17 cellular contexts compared by ENCODE assay signal in the genomic region with DNA sequence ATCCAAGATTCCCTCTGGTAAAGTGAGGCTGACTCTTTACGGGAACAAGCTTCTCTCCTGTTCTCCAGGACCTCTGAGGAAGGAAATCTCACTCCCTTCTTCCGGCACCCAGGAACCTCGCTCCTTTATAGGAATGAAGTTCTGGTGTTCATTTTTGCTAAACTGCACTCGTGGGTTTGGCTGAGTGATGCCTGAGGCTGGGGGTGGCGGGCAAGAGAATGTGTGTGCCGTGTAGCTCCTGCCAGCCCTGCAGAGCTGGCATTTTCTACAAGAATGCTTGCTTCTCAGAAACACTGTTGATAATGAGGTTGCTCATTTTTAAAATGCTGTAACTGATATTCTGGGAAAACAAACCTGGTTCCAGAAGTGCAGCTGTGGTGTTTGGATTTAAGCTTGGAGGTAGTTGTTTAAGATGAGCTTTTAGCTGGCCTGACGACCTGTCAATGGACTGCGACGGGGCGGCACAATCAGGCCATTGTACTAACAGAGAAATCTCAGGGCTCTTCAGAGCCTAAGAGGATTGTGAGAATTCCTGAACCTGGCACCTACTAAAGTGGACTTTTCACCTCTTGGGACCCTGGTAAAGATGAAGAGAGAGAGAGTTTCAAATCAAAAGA.
A peak's percentile ranks its signal among the peaks of the same experiment; 100 is the strongest.
DNase-seq lines count a peak whose midpoint lies in the region; ATAC-seq and TF ChIP-seq lines count a peak whose summit lies in the region.
"Had no signal": no experiment of that assay in that cellular context is flagged by ENCODE, and none has a peak within 500 bp of the region (broad histone marks: within the 10 kb centered on the region; RNA-seq: fewer than 3 reads in every experiment).

No MANE protein-coding gene starts in this region.

- H3K27ac Mint-ChIP-seq in brain, result peak overlapping the region; percentile 67 to 85 (median 80)
- no peak overlapping the region for H3K27ac Mint-ChIP-seq in natural killer cell treated with Interleukin-12 subunit alpha and Interleukin-12 subunit beta and Interleukin-15 and Interleukin-18, amount 100 ng/mL, for 72 hours
- H3K27ac Mint-ChIP-seq: naive B cell; stimulated activated naive CD8-positive, alpha-beta T cell treated with anti-CD3 and anti-CD28 coated beads, Interleukin-15, amount 100 ng/mL, for 72 hours had no signal

- no peaks in the 10 kb centered on the region for H3K36me3 Mint-ChIP-seq in brain
- no peaks in the 10 kb centered on the region for H3K36me3 Mint-ChIP-seq in natural killer cell treated with Interleukin-12 subunit alpha and Interleukin-12 subunit beta and Interleukin-15 and Interleukin-18, amount 100 ng/mL, for 72 hours

- 67% methylated on average over 10 of the region's 10 CpGs for WGBS in heart right ventricle, 2 donors

- H3K9me3 Mint-ChIP-seq in brain, result no peaks in the 10 kb centered on the region
- no peaks in the 10 kb centered on the region for H3K9me3 Mint-ChIP-seq in natural killer cell treated with Interleukin-12 subunit alpha and Interleukin-12 subunit beta and Interleukin-15 and Interleukin-18, amount 100 ng/mL, for 72 hours
- H3K9me3 Mint-ChIP-seq: stimulated activated naive CD8-positive, alpha-beta T cell treated with anti-CD3 and anti-CD28 coated beads, Interleukin-15, amount 100 ng/mL, for 72 hours had no signal

- peak overlapping the region; percentile 4 for H3K9ac ChIP-seq in muscle layer of colon (ENCODE audit: low read length)

- H3K36me3 ChIP-seq in heart right ventricle (no peaks in the 10 kb centered on the region), muscle layer of colon (ENCODE audit: insufficient read depth, low read length) (no peaks in the 10 kb centered on the region), tibial artery (no peaks in the 10 kb centered on the region)
- no peaks in the 10 kb centered on the region for H3K36me3 ChIP-seq in effector memory CD4-positive, alpha-beta T cell (ENCODE audit: control insufficient read depth, insufficient read depth, low read length)

- ATAC-seq in left cardiac atrium (peak; percentile 34 to 49), heart right ventricle (no peak), HG02610 (IDR thresholded peaks at IDR 0.05; ENCODE audit: unreplicated experiment) (no peak)
- ATAC-seq in natural killer cell treated with Interleukin-12 subunit alpha and Interleukin-12 subunit beta and Interleukin-15 and Interleukin-18, amount 100 ng/mL, for 72 hours, result no peak
- ATAC-seq: K562; stimulated activated naive CD8-positive, alpha-beta T cell treated with anti-CD3 and anti-CD28 coated beads, Interleukin-15, amount 100 ng/mL, for 72 hours had no signal

- H3K27me3 ChIP-seq in heart right ventricle, result no peaks in the 10 kb centered on the region
- no peaks in the 10 kb centered on the region for H3K27me3 ChIP-seq in muscle layer of colon (ENCODE audit: control insufficient read depth in 1 of 2, insufficient read depth in 2 of 2, low read length in 2 of 2)
- no peaks in the 10 kb centered on the region for H3K27me3 ChIP-seq in tibial artery
- H3K27me3 ChIP-seq in effector memory CD4-positive, alpha-beta T cell (replicated peaks; ENCODE audit: control insufficient read depth, insufficient read depth, low read length, poor library complexity, severe bottlenecking), result no peaks in the 10 kb centered on the region
- H3K27me3 ChIP-seq: dorsolateral prefrontal cortex had no signal

- DNase-seq in left cardiac atrium (no peak), heart right ventricle (no peak), tibial artery (peak in 1 of 2 donors; percentile 78)
- no peak for DNase-seq in effector memory CD4-positive, alpha-beta T cell
- DNase-seq in natural killer cell treated with Interleukin-12 subunit alpha and Interleukin-12 subunit beta and Interleukin-15 and Interleukin-18, amount 100 ng/mL, for 72 hours (ENCODE audit: low spot score), result no peak
- DNase-seq: activated naive CD4-positive, alpha-beta T cell treated with anti-CD3 and anti-CD28 coated beads, Interleukin-2, amount 50 U/mL, for 16 hours; Caco-2; naive B cell; NCI-H1048; psoas muscle; stimulated activated naive CD8-positive, alpha-beta T cell treated with anti-CD3 and anti-CD28 coated beads, Interleukin-15, amount 100 ng/mL, for 72 hours had no signal

- H3K9me3 ChIP-seq in heart right ventricle, result no peaks in the 10 kb centered on the region
- no peaks in the 10 kb centered on the region for H3K9me3 ChIP-seq in muscle layer of colon (ENCODE audit: low read length)
- no peaks in the 10 kb centered on the region for H3K9me3 ChIP-seq in tibial artery
- no peaks in the 10 kb centered on the region for H3K9me3 ChIP-seq in effector memory CD4-positive, alpha-beta T cell (ENCODE audit: control insufficient read depth, low read length)
- H3K9me3 ChIP-seq: Caco-2, psoas muscle had no signal

- H3K27me3 Mint-ChIP-seq in brain, result peaks cover 4% of the 10 kb centered on the region
- H3K27me3 Mint-ChIP-seq in natural killer cell treated with Interleukin-12 subunit alpha and Interleukin-12 subunit beta and Interleukin-15 and Interleukin-18, amount 100 ng/mL, for 72 hours, result peaks cover 2 to 19% of the 10 kb centered on the region in 2 donors
- H3K27me3 Mint-ChIP-seq: stimulated activated naive CD8-positive, alpha-beta T cell treated with anti-CD3 and anti-CD28 coated beads, Interleukin-15, amount 100 ng/mL, for 72 hours had no signal

- H3K4me1 Mint-ChIP-seq in brain, result peaks cover 32% of the 10 kb centered on the region
- no peaks in the 10 kb centered on the region for H3K4me1 Mint-ChIP-seq in natural killer cell treated with Interleukin-12 subunit alpha and Interleukin-12 subunit beta and Interleukin-15 and Interleukin-18, amount 100 ng/mL, for 72 hours (ENCODE audit: low read depth in 2 of 2)
- H3K4me1 Mint-ChIP-seq: naive B cell; stimulated activated naive CD8-positive, alpha-beta T cell treated with anti-CD3 and anti-CD28 coated beads, Interleukin-15, amount 100 ng/mL, for 72 hours had no signal

- H3K4me3 ChIP-seq in heart right ventricle, result no peak overlapping the region
- H3K4me3 ChIP-seq in muscle layer of colon (ENCODE audit: low read depth in 1 of 2, low read length in 2 of 2), result no peak overlapping the region
- H3K4me3 ChIP-seq in tibial artery, result no peak overlapping the region
- no peak overlapping the region for H3K4me3 ChIP-seq in effector memory CD4-positive, alpha-beta T cell (ENCODE audit: insufficient read depth, low read depth, low read length, poor library complexity, severe bottlenecking)
- H3K4me3 ChIP-seq: dorsolateral prefrontal cortex, K562, psoas muscle had no signal

- H3K27ac ChIP-seq in heart right ventricle (peak overlapping the region in 3 of 10 donors; percentile 5 to 25 (median 25)), muscle layer of colon (ENCODE audit: low read depth, low read length) (peak overlapping the region; percentile 4), tibial artery (peak overlapping the region; percentile 51 to 56)
- H3K27ac ChIP-seq in effector memory CD4-positive, alpha-beta T cell (ENCODE audit: insufficient read depth, low read length, poor library complexity, severe bottlenecking), result no peak overlapping the region
- H3K27ac ChIP-seq: HL-60, psoas muscle had no signal

- intact Hi-C loops in left cardiac atrium (cut with DNase I) (no loop called here), heart right ventricle (cut with DNase I) (no loop called here), tibial artery (cut with DNase I; ENCODE audit: low total_unique reads) (no loop called here)

- H3K4me3 Mint-ChIP-seq in brain, result peak overlapping the region in 2 of 5 experiments; percentile 29 to 57
- no peak overlapping the region for H3K4me3 Mint-ChIP-seq in natural killer cell treated with Interleukin-12 subunit alpha and Interleukin-12 subunit beta and Interleukin-15 and Interleukin-18, amount 100 ng/mL, for 72 hours
- H3K4me3 Mint-ChIP-seq: naive B cell; stimulated activated naive CD8-positive, alpha-beta T cell treated with anti-CD3 and anti-CD28 coated beads, Interleukin-15, amount 100 ng/mL, for 72 hours had no signal

- TF ChIP-seq CTCF in heart right ventricle (IDR thresholded peaks at IDR 0.05), result no peak
- no peak for TF ChIP-seq CTCF in brain (conservative IDR thresholded peaks at IDR 0.05)
- no peak for TF ChIP-seq CTCF in tibial artery (IDR thresholded peaks at IDR 0.05)

- H3K4me1 ChIP-seq in heart right ventricle (peaks cover 0 to 26% (median 3%) of the 10 kb centered on the region in 9 donors), muscle layer of colon (ENCODE audit: insufficient read depth, low read length) (peaks cover 40% of the 10 kb centered on the region), tibial artery (peaks cover 0 to 51% (median 21%) of the 10 kb centered on the region in 4 donors)
- H3K4me1 ChIP-seq in effector memory CD4-positive, alpha-beta T cell (ENCODE audit: control insufficient read depth, insufficient read depth, low read length, poor library complexity, severe bottlenecking), result no peaks in the 10 kb centered on the region

Comparison
In these comparisons a context has a peak if more than half of its experiments do, and no peak if none do; other contexts are left out.
1. ATAC-seq: peak in left cardiac atrium (2 of 2); none in heart right ventricle (0 of 8), HG02610 (single experiment) and natural killer cell treated with Interleukin-12 subunit alpha and Interleukin-12 subunit beta and Interleukin-15 and Interleukin-18, amount 100 ng/mL, for 72 hours (0 of 2).
2. H3K27ac Mint-ChIP-seq: peak in brain (5 of 5); none in natural killer cell treated with Interleukin-12 subunit alpha and Interleukin-12 subunit beta and Interleukin-15 and Interleukin-18, amount 100 ng/mL, for 72 hours (0 of 2).